In the genomic region with DNA sequence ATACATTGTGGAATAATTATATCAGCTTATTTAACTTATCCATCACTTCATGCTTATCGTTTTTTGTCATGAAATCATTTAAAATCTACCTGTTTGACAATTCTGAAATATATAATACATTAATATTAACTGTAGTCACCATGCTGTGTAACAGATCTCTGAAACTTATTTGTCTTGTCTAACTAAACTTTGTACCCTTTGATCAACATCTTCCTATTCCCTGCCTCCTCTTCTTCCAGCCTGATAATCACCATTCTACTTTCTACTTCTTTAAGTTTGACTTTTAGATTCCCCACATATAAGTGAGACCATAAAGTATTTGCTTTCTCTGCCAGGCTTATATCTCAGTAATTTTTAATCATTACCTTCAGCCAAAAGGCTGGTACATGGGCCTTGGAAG, we compare ENCODE assay signal across 9 cellular contexts.
"Had no signal": no experiment of that assay in that cellular context is flagged by ENCODE, and none has a peak within 500 bp of the region (broad histone marks: within the 10 kb centered on the region; RNA-seq: fewer than 3 reads in every experiment).

No MANE protein-coding gene starts in this region.

- H3K4me1 Mint-ChIP-seq: IgD-negative memory B cell had no signal

- H3K9me3 ChIP-seq: HAP-1 had no signal

- H3K27ac ChIP-seq: GM23248 had no signal

- H2AFZ ChIP-seq: GM23248 had no signal

- DNase-seq: GM23248, GOT3, H7, HFFc6, KBM-7 had no signal

- H3K9ac ChIP-seq: GM23248 had no signal

- H3K4me3 ChIP-seq: GM23248, HAP-1 had no signal

- H3K36me3 ChIP-seq: HAP-1 had no signal

- H3K4me3 Mint-ChIP-seq: HFFc6, IgD-negative memory B cell had no signal

- FAIRE-seq: HTR-8/SVneo had no signal

- ATAC-seq: HCT116 had no signal

- H3K27ac Mint-ChIP-seq: HFFc6, IgD-negative memory B cell had no signal

- H3K4me1 ChIP-seq: HAP-1 had no signal
